31 cellular contexts compared by ENCODE assay signal in genomic region chr9:101587644-101588043, GRCh38. TPM values are rescaled to one million over a fixed set of nuclear protein-coding genes. Genes with fewer than 3 reads are reported as not detected.
"Had no signal": no experiment of that assay in that cellular context is flagged by ENCODE, and none has a peak within 500 bp of the region (broad histone marks: within the 10 kb centered on the region; RNA-seq: fewer than 3 reads in every experiment).

No MANE protein-coding gene starts in this region.

- H3K4me1 ChIP-seq: pancreas, prostate gland, uterus had no signal

- FAIRE-seq: endometrium, kidney, pancreas, small intestine had no signal

- H3K27ac ChIP-seq: pancreas, prostate gland, uterus had no signal

- H3K4me3 ChIP-seq: pancreas, prostate gland, uterus had no signal

- H3K9me3 ChIP-seq: pancreas, prostate gland, uterus had no signal

- DNase-seq: activated CD4-positive, alpha-beta T cell treated with anti-CD3 and anti-CD28 coated beads, Interleukin-2, amount 50 U/mL, for 1 hour; activated CD8-positive, alpha-beta memory T cell treated with anti-CD3 and anti-CD28 coated beads, Interleukin-2, amount 10 ng/mL, durations not matched to agents 7 days and 5 days; activated CD8-positive, alpha-beta T cell treated with anti-CD3 and anti-CD28 coated beads, Interleukin-2, amount 10 ng/mL, durations not matched to agents 7 days and 5 days; activated naive CD8-positive, alpha-beta T cell treated with anti-CD3 and anti-CD28 coated beads, Interleukin-2, amount 50 U/mL, for 24 hours; activated T-cell treated with anti-CD3 and anti-CD28 coated beads, Interleukin-2, amount 50 U/mL, for 48 hours; amygdala; central memory CD4-positive, alpha-beta T cell; dermis blood vessel endothelial cell; effector CD4-positive, alpha-beta T cell; erythroblast; foreskin fibroblast; head of caudate nucleus; hippocampal formation; kidney; midbrain; naive thymus-derived CD4-positive, alpha-beta T cell; nucleus accumbens; pancreas; retina; small intestine; stimulated activated CD4-positive, alpha-beta T cell treated with anti-CD3 and anti-CD28 coated beads, Interleukin-4, amount 100 ng/mL, for 4 hours; stimulated activated CD8-positive, alpha-beta memory T cell treated with anti-CD3 and anti-CD28 coated beads, Interleukin-4, amount 100 ng/mL, for 48 hours; stimulated activated naive CD8-positive, alpha-beta T cell treated with anti-CD3 and anti-CD28 coated beads, Interleukin-15, amount 100 ng/mL, for 72 hours; substantia nigra; T-helper 17 cell; uterus had no signal

- ATAC-seq: activated CD8-positive, alpha-beta memory T cell treated with anti-CD3 and anti-CD28 coated beads, Interleukin-2, amount 10 ng/mL, durations not matched to agents 7 days and 5 days; activated CD8-positive, alpha-beta T cell treated with anti-CD3 and anti-CD28 coated beads, Interleukin-2, amount 10 ng/mL, durations not matched to agents 7 days and 5 days; naive thymus-derived CD4-positive, alpha-beta T cell; pancreas; sciatic nerve; stimulated activated memory B cell treated with anti-CD40 and anti-IgM and Interleukin-4, amounts not matched to agents 10 μg/mL and 1 μg/mL and 100 μg/mL, for 72 hours; T-helper 17 cell had no signal

RNA-seq across cellular contexts. Expression of gene PPP3R2, which starts 7.1 kb away (rescaled TPM):
- polyA plus RNA-seq: fibroblast of lung; naive thymus-derived CD4-positive, alpha-beta T cell; small intestine had no signal
